In genomic region chr9:129139993-129140396, GRCh38 we compare ENCODE assay signal across 1 cellular context.
TF ChIP-seq lines count a peak whose summit lies in the region.

No MANE protein-coding gene starts in this region.

TF ChIP-seq in K562, 482 proteins besides CTCF, POLR2A, EP300 and RAD21 (continued from another document and continues in another):
- TF ChIP-seq, protein P1, sequence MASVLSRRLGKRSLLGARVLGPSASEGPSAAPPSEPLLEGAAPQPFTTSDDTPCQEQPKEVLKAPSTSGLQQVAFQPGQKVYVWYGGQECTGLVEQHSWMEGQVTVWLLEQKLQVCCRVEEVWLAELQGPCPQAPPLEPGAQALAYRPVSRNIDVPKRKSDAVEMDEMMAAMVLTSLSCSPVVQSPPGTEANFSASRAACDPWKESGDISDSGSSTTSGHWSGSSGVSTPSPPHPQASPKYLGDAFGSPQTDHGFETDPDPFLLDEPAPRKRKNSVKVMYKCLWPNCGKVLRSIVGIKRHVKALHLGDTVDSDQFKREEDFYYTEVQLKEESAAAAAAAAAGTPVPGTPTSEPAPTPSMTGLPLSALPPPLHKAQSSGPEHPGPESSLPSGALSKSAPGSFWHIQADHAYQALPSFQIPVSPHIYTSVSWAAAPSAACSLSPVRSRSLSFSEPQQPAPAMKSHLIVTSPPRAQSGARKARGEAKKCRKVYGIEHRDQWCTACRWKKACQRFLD (CRISPR knock-in tag; IDR thresholded peaks at IDR 0.05) = peak; percentile 67; the same call in 1 of the 2 replicates
- TF ChIP-seq RBM22 (IDR thresholded peaks at IDR 0.05; ENCODE audit: low read depth, low read length, poor library complexity, severe bottlenecking) (no peak), BRD9 (IDR thresholded peaks at IDR 0.05; ENCODE audit: low read depth, partially characterized antibody) (peak; percentile 81), SRSF1 (IDR thresholded peaks at IDR 0.05; ENCODE audit: low read depth, low read length) (no peak), E2F6 (IDR thresholded peaks at IDR 0.05; ENCODE audit: borderline replicate concordance in 1 of 2, extremely low read depth in 1 of 2, insufficient read depth in 1 of 2, insufficient read length in 1 of 2, low read depth in 1 of 2, low read length in 1 of 2, poor library complexity in 1 of 2, severe bottlenecking in 1 of 2) (peak in 1 of 2 experiments; percentile 7), TARDBP (IDR thresholded peaks at IDR 0.05) (0 out of 2 replicates have a peak, but pooled peaks have one; percentile 5), ZNF592 (IDR thresholded peaks at IDR 0.05) (peak; percentile 49; the same call in 1 of the 2 replicates), ATF1 (CRISPR knock-in tag; IDR thresholded peaks at IDR 0.05) (no peak), ATF1 (tag; IDR thresholded peaks at IDR 0.05) (peak; percentile 51), RBM34 (IDR thresholded peaks at IDR 0.05; ENCODE audit: borderline replicate concordance, insufficient read depth, low read length) (no peak), TAF7 (tag; IDR thresholded peaks at IDR 0.05) (peak; percentile 40; the same call in 1 of the 2 replicates), ATF4 (CRISPR knock-in tag; IDR thresholded peaks at IDR 0.05) (peak; percentile 24; the same call in 1 of the 2 replicates), ZKSCAN8 (CRISPR knock-in tag; IDR thresholded peaks at IDR 0.05) (peak; percentile 27; the same call in 1 of the 2 replicates), HNRNPLL (IDR thresholded peaks at IDR 0.05; ENCODE audit: low read depth, low read length, poor library complexity, severe bottlenecking) (no peak), ZBED1 (IDR thresholded peaks at IDR 0.05) (peak; percentile 53; the same call in 1 of the 2 replicates), RBM14 (IDR thresholded peaks at IDR 0.05; ENCODE audit: borderline replicate concordance, insufficient read depth, low read depth, low read length) (no peak), MLLT1 (IDR thresholded peaks at IDR 0.05) (peak in 1 of 2 experiments; percentile 49; a peak in 1 of 4 replicates), RBBP5 (IDR thresholded peaks at IDR 0.05; ENCODE audit: borderline replicate concordance, insufficient read depth, low read length, poor library complexity, severe bottlenecking) (peak; percentile 30), TBL1XR1 (IDR thresholded peaks at IDR 0.05; ENCODE audit: low read length in 2 of 2) (peak in 1 of 2 experiments; percentile 36; a peak in 1 of 4 replicates), NBN (IDR thresholded peaks at IDR 0.05; ENCODE audit: low read depth) (peak; percentile 48; the same call in 1 of the 2 replicates), TAF1 (IDR thresholded peaks at IDR 0.05; ENCODE audit: control insufficient read depth, extremely low read depth, insufficient read depth, low read length, severe bottlenecking) (peak; percentile 79), KDM1A (IDR thresholded peaks at IDR 0.05) (peak in 1 of 2 experiments; percentile 31; a peak in 1 of 4 replicates), LEF1 (IDR thresholded peaks at IDR 0.05) (peak; percentile 70; the same call in 1 of the 2 replicates), KDM4B (IDR thresholded peaks at IDR 0.05; ENCODE audit: borderline replicate concordance in 2 of 2, low read depth in 1 of 2) (0 out of 4 replicates have a peak, but pooled peaks of 1 of the 2 experiments have one; percentile 28), ZNF444 (CRISPR knock-in tag; IDR thresholded peaks at IDR 0.05) (peak; percentile 73; the same call in 1 of the 2 replicates), DPF2 (IDR thresholded peaks at IDR 0.05) (peak; percentile 80), GABPB1 (CRISPR knock-in tag; IDR thresholded peaks at IDR 0.05) (peak; percentile 81), POLR2H (tag; IDR thresholded peaks at IDR 0.05; ENCODE audit: low read depth) (no peak; the same call in none of the 2 replicates), ZHX1 (conservative IDR thresholded peaks at IDR 0.05; ENCODE audit: low read length) (no peak), ZSCAN29 (IDR thresholded peaks at IDR 0.05) (no peak), JUND (IDR thresholded peaks at IDR 0.05; ENCODE audit: borderline replicate concordance, low read depth, low read length) (peak; percentile 83), JUND (tag; IDR thresholded peaks at IDR 0.05; ENCODE audit: borderline replicate concordance, low read depth, low read length) (peak; percentile 72; the same call in 1 of the 3 replicates)
- TF ChIP-seq, protein P2, sequence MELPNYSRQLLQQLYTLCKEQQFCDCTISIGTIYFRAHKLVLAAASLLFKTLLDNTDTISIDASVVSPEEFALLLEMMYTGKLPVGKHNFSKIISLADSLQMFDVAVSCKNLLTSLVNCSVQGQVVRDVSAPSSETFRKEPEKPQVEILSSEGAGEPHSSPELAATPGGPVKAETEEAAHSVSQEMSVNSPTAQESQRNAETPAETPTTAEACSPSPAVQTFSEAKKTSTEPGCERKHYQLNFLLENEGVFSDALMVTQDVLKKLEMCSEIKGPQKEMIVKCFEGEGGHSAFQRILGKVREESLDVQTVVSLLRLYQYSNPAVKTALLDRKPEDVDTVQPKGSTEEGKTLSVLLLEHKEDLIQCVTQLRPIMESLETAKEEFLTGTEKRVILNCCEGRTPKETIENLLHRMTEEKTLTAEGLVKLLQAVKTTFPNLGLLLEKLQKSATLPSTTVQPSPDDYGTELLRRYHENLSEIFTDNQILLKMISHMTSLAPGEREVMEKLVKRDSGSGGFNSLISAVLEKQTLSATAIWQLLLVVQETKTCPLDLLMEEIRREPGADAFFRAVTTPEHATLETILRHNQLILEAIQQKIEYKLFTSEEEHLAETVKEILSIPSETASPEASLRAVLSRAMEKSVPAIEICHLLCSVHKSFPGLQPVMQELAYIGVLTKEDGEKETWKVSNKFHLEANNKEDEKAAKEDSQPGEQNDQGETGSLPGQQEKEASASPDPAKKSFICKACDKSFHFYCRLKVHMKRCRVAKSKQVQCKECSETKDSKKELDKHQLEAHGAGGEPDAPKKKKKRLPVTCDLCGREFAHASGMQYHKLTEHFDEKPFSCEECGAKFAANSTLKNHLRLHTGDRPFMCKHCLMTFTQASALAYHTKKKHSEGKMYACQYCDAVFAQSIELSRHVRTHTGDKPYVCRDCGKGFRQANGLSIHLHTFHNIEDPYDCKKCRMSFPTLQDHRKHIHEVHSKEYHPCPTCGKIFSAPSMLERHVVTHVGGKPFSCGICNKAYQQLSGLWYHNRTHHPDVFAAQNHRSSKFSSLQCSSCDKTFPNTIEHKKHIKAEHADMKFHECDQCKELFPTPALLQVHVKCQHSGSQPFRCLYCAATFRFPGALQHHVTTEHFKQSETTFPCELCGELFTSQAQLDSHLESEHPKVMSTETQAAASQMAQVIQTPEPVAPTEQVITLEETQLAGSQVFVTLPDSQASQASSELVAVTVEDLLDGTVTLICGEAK (IDR thresholded peaks at IDR 0.05) = peak; percentile 80
- TF ChIP-seq, protein P2 (CRISPR knock-in tag; IDR thresholded peaks at IDR 0.05) = no peak
- TF ChIP-seq, protein P3, sequence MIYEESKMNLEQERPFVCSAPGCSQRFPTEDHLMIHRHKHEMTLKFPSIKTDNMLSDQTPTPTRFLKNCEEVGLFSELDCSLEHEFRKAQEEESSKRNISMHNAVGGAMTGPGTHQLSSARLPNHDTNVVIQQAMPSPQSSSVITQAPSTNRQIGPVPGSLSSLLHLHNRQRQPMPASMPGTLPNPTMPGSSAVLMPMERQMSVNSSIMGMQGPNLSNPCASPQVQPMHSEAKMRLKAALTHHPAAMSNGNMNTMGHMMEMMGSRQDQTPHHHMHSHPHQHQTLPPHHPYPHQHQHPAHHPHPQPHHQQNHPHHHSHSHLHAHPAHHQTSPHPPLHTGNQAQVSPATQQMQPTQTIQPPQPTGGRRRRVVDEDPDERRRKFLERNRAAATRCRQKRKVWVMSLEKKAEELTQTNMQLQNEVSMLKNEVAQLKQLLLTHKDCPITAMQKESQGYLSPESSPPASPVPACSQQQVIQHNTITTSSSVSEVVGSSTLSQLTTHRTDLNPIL (CRISPR knock-in tag; IDR thresholded peaks at IDR 0.05) = no peak
